Comparison of ENCODE assay signal across 1 cellular context in genomic region chr2:27086722-27087446, GRCh38.
TF ChIP-seq lines count a peak whose summit lies in the region.

Gene KHK (plus strand): TSS chr2:27086772. CDS start chr2:27087260, 488 bp downstream.

TF ChIP-seq in HEK293, 187 proteins besides CTCF, POLR2A, EP300 and RAD21 (continued from another document and continues in another):
- TF ChIP-seq ZSCAN5A (tag by site-specific recombination; IDR thresholded peaks at IDR 0.05) (no peak), ATF2 (tag by site-specific recombination; IDR thresholded peaks at IDR 0.05; ENCODE audit: low read depth) (no peak), ZSCAN4 (tag by site-specific recombination; IDR thresholded peaks at IDR 0.05) (no peak), PBX3 (CRISPR knock-in tag; IDR thresholded peaks at IDR 0.05) (no peak), ZNF362 (tag by site-specific recombination; IDR thresholded peaks at IDR 0.05) (no peak), HIC1 (tag by site-specific recombination; IDR thresholded peaks at IDR 0.05) (no peak), ZNF398 (tag by site-specific recombination; IDR thresholded peaks at IDR 0.05) (no peak), KLF16 (tag by site-specific recombination; IDR thresholded peaks at IDR 0.05) (0 out of 2 replicates have a peak, but pooled peaks have one; percentile 15), ZBTB44 (tag by site-specific recombination; IDR thresholded peaks at IDR 0.05) (no peak), ZNF302 (tag by site-specific recombination; IDR thresholded peaks at IDR 0.05; ENCODE audit: low read depth) (no peak), ZSCAN23 (tag by site-specific recombination; IDR thresholded peaks at IDR 0.05) (no peak), KLF7 (tag by site-specific recombination; IDR thresholded peaks at IDR 0.05; ENCODE audit: borderline replicate concordance) (no peak), ZNF555 (tag by site-specific recombination; conservative IDR thresholded peaks at IDR 0.05) (no peak), INSM2 (tag by site-specific recombination; IDR thresholded peaks at IDR 0.05) (no peak), HOXA7 (CRISPR knock-in tag; IDR thresholded peaks at IDR 0.05; ENCODE audit: borderline replicate concordance) (no peak), ZFHX2 (tag by site-specific recombination; conservative IDR thresholded peaks at IDR 0.05) (no peak), YY2 (tag by site-specific recombination; IDR thresholded peaks at IDR 0.05) (no peak), TRIM28 (IDR thresholded peaks at IDR 0.05; ENCODE audit: borderline replicate concordance, low read length) (no peak), ZNF843 (tag by site-specific recombination; IDR thresholded peaks at IDR 0.05) (no peak), ZNF785 (tag by site-specific recombination; IDR thresholded peaks at IDR 0.05) (no peak), ZNF274 (IDR thresholded peaks at IDR 0.05; ENCODE audit: low read length) (no peak), ZNF274 (tag by site-specific recombination; IDR thresholded peaks at IDR 0.05; ENCODE audit: borderline replicate concordance) (no peak), ZNF169 (tag by site-specific recombination; IDR thresholded peaks at IDR 0.05) (no peak), ZFP41 (tag by site-specific recombination; IDR thresholded peaks at IDR 0.05; ENCODE audit: borderline replicate concordance) (no peak), ZNF768 (tag by site-specific recombination; IDR thresholded peaks at IDR 0.05) (no peak), ZNF747 (tag by site-specific recombination; IDR thresholded peaks at IDR 0.05) (no peak), ZNF202 (tag by site-specific recombination; IDR thresholded peaks at IDR 0.05; ENCODE audit: borderline replicate concordance) (no peak), ZBTB11 (tag by site-specific recombination; conservative IDR thresholded peaks at IDR 0.05; ENCODE audit: low read depth) (0 out of 2 replicates have a peak, but pooled peaks have one; percentile 12), ZBTB21 (tag by site-specific recombination; IDR thresholded peaks at IDR 0.05) (no peak), ZSCAN30 (tag by site-specific recombination; IDR thresholded peaks at IDR 0.05) (no peak), KLF9 (tag by site-specific recombination; IDR thresholded peaks at IDR 0.05; ENCODE audit: low read depth) (peak; percentile 58), ZNF221 (tag by site-specific recombination; IDR thresholded peaks at IDR 0.05; ENCODE audit: borderline replicate concordance) (no peak), ZNF341 (tag by site-specific recombination; IDR thresholded peaks at IDR 0.05; ENCODE audit: low read depth) (peak; percentile 53; the same call in 1 of the 2 replicates), ZNF488 (tag by site-specific recombination; IDR thresholded peaks at IDR 0.05) (no peak), ZNF623 (tag by site-specific recombination; IDR thresholded peaks at IDR 0.05) (no peak), ZIC2 (tag by site-specific recombination; IDR thresholded peaks at IDR 0.05) (no peak), ZNF600 (tag by site-specific recombination; IDR thresholded peaks at IDR 0.05) (no peak), ZNF473 (tag by site-specific recombination; IDR thresholded peaks at IDR 0.05) (no peak), ZNF350 (tag by site-specific recombination; IDR thresholded peaks at IDR 0.05) (no peak), ZBTB26 (tag by site-specific recombination; optimal IDR thresholded peaks at IDR 0.05) (peak; percentile 27), ZNF510 (tag by site-specific recombination; IDR thresholded peaks at IDR 0.05; ENCODE audit: insufficient replicate concordance) (no peak), ZNF132 (tag by site-specific recombination; IDR thresholded peaks at IDR 0.05; ENCODE audit: borderline replicate concordance) (no peak)
